ENCODE assay signal across 11 cellular contexts in the genomic region with DNA sequence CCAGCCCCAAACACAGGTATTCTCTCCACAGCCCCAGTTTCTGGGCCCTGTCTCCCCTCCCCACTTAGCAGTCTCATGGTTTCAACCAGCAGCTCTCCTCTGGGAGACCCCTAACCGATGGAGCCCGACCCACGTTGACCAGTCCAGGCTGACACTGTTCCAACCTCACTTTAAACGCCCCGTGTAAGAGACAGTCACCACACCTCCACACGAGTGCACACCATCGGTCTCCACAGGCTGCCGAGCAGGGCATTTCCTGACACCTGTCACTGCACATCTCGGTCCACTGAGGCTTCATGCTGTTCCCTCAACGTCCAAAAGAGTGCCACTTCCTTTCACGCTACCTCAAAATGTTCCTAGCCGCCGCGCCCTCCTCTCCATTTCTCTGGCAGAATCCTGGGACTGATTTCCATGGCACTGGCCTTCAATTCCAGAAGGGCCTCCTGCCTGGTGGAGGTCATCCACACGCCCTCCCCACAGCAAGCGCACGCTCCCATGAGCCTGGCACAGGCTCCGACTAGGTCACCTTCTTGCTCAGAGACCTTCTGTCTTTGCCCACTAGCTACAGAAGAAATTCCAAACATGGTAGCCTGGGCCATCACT.
"Had no signal": no experiment of that assay in that cellular context is flagged by ENCODE, and none has a peak within 500 bp of the region (broad histone marks: within the 10 kb centered on the region; RNA-seq: fewer than 3 reads in every experiment).

No MANE protein-coding gene starts in this region.

- H3K36me3 Mint-ChIP-seq: activated naive CD8-positive, alpha-beta T cell treated with anti-CD3 and anti-CD28 coated beads, Interleukin-2, amount 10 ng/mL, durations not matched to agents 7 days and 5 days; naive thymus-derived CD8-positive, alpha-beta T cell had no signal

- H3K9me3 ChIP-seq: thyroid gland had no signal

- H3K27me3 Mint-ChIP-seq: activated naive CD8-positive, alpha-beta T cell treated with anti-CD3 and anti-CD28 coated beads, Interleukin-2, amount 10 ng/mL, durations not matched to agents 7 days and 5 days had no signal

- H3K27ac Mint-ChIP-seq: activated naive CD8-positive, alpha-beta T cell treated with anti-CD3 and anti-CD28 coated beads, Interleukin-2, amount 10 ng/mL, durations not matched to agents 7 days and 5 days; activated T-helper 1 cell treated with anti-CD3 and anti-CD28 coated beads, Interleukin-12 subunit alpha, Interleukin-12 subunit beta, Interleukin-2, Interleukin-4 antibody, amounts not matched to agents 30 ng/mL and 10 ng/mL and 1 ng/mL, durations not matched to agents 14 hours and 24 hours and 36 hours; naive thymus-derived CD8-positive, alpha-beta T cell had no signal

- H3K36me3 ChIP-seq: thyroid gland had no signal

- H3K4me3 Mint-ChIP-seq: activated naive CD8-positive, alpha-beta T cell treated with anti-CD3 and anti-CD28 coated beads, Interleukin-2, amount 10 ng/mL, durations not matched to agents 7 days and 5 days; activated T-helper 1 cell treated with anti-CD3 and anti-CD28 coated beads, Interleukin-12 subunit alpha, Interleukin-12 subunit beta, Interleukin-2, Interleukin-4 antibody, amounts not matched to agents 30 ng/mL and 10 ng/mL and 1 ng/mL, durations not matched to agents 14 hours and 24 hours and 36 hours; naive thymus-derived CD8-positive, alpha-beta T cell had no signal

- H3K27me3 ChIP-seq: thyroid gland had no signal

- H3K4me3 ChIP-seq: SK-N-MC, thyroid gland had no signal

- DNase-seq: activated CD4-positive, CD25-positive, alpha-beta regulatory T cell treated with anti-CD3 and anti-CD28 coated beads, Interleukin-2, amount 50 U/mL, for 72 hours; activated naive CD8-positive, alpha-beta T cell treated with anti-CD3 and anti-CD28 coated beads, Interleukin-2, amount 10 ng/mL, durations not matched to agents 7 days and 5 days; anterior cingulate cortex; left colon; naive thymus-derived CD8-positive, alpha-beta T cell; stimulated activated CD4-positive, alpha-beta T cell treated with anti-CD3 and anti-CD28 coated beads, Interleukin-12 subunit alpha, Interleukin-12 subunit beta, amount 100 ng/mL, for 4 hours; stimulated activated CD4-positive, alpha-beta T cell treated with anti-CD3 and anti-CD28 coated beads, Interleukin-2, amount 100 ng/mL, for 24 hours; thyroid gland had no signal

- H3K27ac ChIP-seq: SK-N-MC, thyroid gland had no signal

- ATAC-seq: esophagus mucosa; left colon; naive thymus-derived CD8-positive, alpha-beta T cell had no signal

- H3K9me3 Mint-ChIP-seq: activated naive CD8-positive, alpha-beta T cell treated with anti-CD3 and anti-CD28 coated beads, Interleukin-2, amount 10 ng/mL, durations not matched to agents 7 days and 5 days; activated T-helper 1 cell treated with anti-CD3 and anti-CD28 coated beads, Interleukin-12 subunit alpha, Interleukin-12 subunit beta, Interleukin-2, Interleukin-4 antibody, amounts not matched to agents 30 ng/mL and 10 ng/mL and 1 ng/mL, durations not matched to agents 14 hours and 24 hours and 36 hours had no signal

- H3K4me1 Mint-ChIP-seq: activated naive CD8-positive, alpha-beta T cell treated with anti-CD3 and anti-CD28 coated beads, Interleukin-2, amount 10 ng/mL, durations not matched to agents 7 days and 5 days had no signal
